2 cellular contexts compared by ENCODE assay signal in the genomic region with DNA sequence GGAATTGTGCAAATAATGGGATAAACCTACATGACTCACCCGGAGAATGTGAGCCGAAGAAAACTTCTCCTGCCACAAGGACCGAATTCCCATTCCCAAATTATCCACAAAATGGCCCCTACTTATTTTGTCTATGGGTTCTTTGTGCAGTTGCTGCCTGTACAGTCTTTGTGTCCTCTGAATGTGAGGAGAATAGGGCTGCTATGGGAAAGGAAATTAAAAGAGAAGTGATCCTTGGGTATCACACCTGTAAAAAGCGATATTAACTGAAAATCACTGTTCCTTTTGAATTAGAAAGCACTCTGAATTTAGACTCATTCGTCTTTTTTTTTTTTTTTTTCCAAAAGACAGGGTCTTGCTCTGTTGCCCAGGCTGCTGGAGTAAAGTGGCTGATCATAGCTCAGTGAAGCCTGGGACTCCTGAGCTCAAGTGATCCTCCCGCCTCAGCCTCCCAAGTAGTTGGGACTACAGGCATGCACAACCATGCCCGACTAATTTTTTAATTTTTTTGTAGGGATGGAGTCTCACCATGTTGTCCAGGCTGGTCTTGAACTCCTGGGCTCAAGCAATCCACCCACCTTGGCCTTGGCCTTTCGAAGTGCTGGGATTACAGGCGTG.
TF ChIP-seq lines count a peak whose summit lies in the region.

No MANE protein-coding gene starts in this region.

TF ChIP-seq in A549, 52 proteins besides CTCF, POLR2A, EP300 and RAD21 (continued from another document):
- TF ChIP-seq NR3C1 (IDR thresholded peaks at IDR 0.05) (no peak), RCOR1 (IDR thresholded peaks at IDR 0.05; ENCODE audit: low read depth, low read length) (no peak), RNF2 (IDR thresholded peaks at IDR 0.05; ENCODE audit: borderline replicate concordance, low read depth) (no peak), MYC (IDR thresholded peaks at IDR 0.05; ENCODE audit: borderline replicate concordance, low read length) (no peak), RFX5 (IDR thresholded peaks at IDR 0.05) (no peak), FOXS1 (CRISPR knock-in tag; IDR thresholded peaks at IDR 0.05) (no peak), NPAS2 (CRISPR knock-in tag; IDR thresholded peaks at IDR 0.05; ENCODE audit: borderline replicate concordance) (no peak), ATOH8 (CRISPR knock-in tag; IDR thresholded peaks at IDR 0.05; ENCODE audit: low read depth) (no peak), HDAC2 (IDR thresholded peaks at IDR 0.05) (no peak), PHF8 (IDR thresholded peaks at IDR 0.05; ENCODE audit: borderline replicate concordance, low read depth) (no peak), CEBPB (IDR thresholded peaks at IDR 0.05) (peak in 1 of 2 experiments; percentile 53; a peak in 1 of 4 replicates), NFE2L2 (conservative IDR thresholded peaks at IDR 0.05; ENCODE audit: low read length) (no peak), GATA3 (IDR thresholded peaks at IDR 0.05; ENCODE audit: borderline replicate concordance) (no peak), BHLHE40 (IDR thresholded peaks at IDR 0.05; ENCODE audit: low read depth, low read length) (no peak), CHD4 (IDR thresholded peaks at IDR 0.05; ENCODE audit: borderline replicate concordance) (no peak)
TF ChIP-seq in A549: peak in this region for 2.

TF ChIP-seq in IMR-90, 13 proteins besides CTCF, POLR2A, EP300 and RAD21 (continued from another document):
- no peak for TF ChIP-seq SMC3 (IDR thresholded peaks at IDR 0.05; ENCODE audit: low read depth, low read length)
- no peak for TF ChIP-seq CHD1 (IDR thresholded peaks at IDR 0.05; ENCODE audit: low read depth, low read length)
- TF ChIP-seq USF2 (IDR thresholded peaks at IDR 0.05; ENCODE audit: low read depth, low read length): no peak
- TF ChIP-seq RFX5 (IDR thresholded peaks at IDR 0.05; ENCODE audit: low read depth, low read length): no peak
- TF ChIP-seq MXI1 (IDR thresholded peaks at IDR 0.05; ENCODE audit: borderline replicate concordance, low read depth, low read length): no peak
